In genomic region chr2:13201924-13202323, GRCh38 we compare ENCODE assay signal across 15 cellular contexts.
DNase-seq lines count a peak whose midpoint lies in the region; ATAC-seq, FAIRE-seq and TF ChIP-seq lines count a peak whose summit lies in the region.
"Had no signal": no experiment of that assay in that cellular context is flagged by ENCODE, and none has a peak within 500 bp of the region (broad histone marks: within the 10 kb centered on the region; RNA-seq: fewer than 3 reads in every experiment).

No MANE protein-coding gene starts in this region.

- H3K27me3 ChIP-seq in BE2C (no peaks in the 10 kb centered on the region), GM23338 (ENCODE audit: insufficient read depth) (no peaks in the 10 kb centered on the region), WERI-Rb-1 (ENCODE audit: insufficient read depth, low read depth, severe bottlenecking) (no peaks in the 10 kb centered on the region), keratinocyte (ENCODE audit: control insufficient read depth, extremely low read depth, insufficient read depth, low read length) (no peaks in the 10 kb centered on the region), esophagus muscularis mucosa (no peaks in the 10 kb centered on the region)
- H3K27me3 ChIP-seq: BLaER1 treated with 17β-estradiol and CSF1 and Interleukin-3, amounts not matched to agents 10 nM and 100 nM had no signal

- H3K4me1 ChIP-seq in BE2C (peaks cover 6% of the 10 kb centered on the region; the same call in 1 of the 2 replicates), GM23338 (ENCODE audit: insufficient read depth) (no peaks in the 10 kb centered on the region), keratinocyte (ENCODE audit: control insufficient read depth, extremely low read depth, insufficient read depth, low read length) (no peaks in the 10 kb centered on the region), esophagus muscularis mucosa (no peaks in the 10 kb centered on the region)
- H3K4me1 ChIP-seq: prostate gland had no signal

- H3K79me2 ChIP-seq in GM23338 (replicated peaks; ENCODE audit: insufficient read depth) (no peaks in the 10 kb centered on the region), keratinocyte (ENCODE audit: control insufficient read depth, insufficient read depth, low read length) (no peaks in the 10 kb centered on the region)

- H2AFZ ChIP-seq in GM23338 (no peak overlapping the region), keratinocyte (ENCODE audit: control insufficient read depth, low read length) (no peak overlapping the region)

- no peaks in the 10 kb centered on the region for H3F3A ChIP-seq in GM23338 (replicated peaks; ENCODE audit: low read depth)

- H3K4me3 Mint-ChIP-seq in GM23338 (no peak overlapping the region), CD14-positive monocyte (no peak overlapping the region)
- no peak overlapping the region for H3K4me3 Mint-ChIP-seq in activated T-cell treated with anti-CD3 and anti-CD28 coated beads, Interleukin-2, amount 50 U/mL, for 4 hours
- H3K4me3 Mint-ChIP-seq: activated T-cell treated with anti-CD3 and anti-CD28 coated beads, Interleukin-2, amount 50 U/mL, for 24 hours; stimulated activated naive CD8-positive, alpha-beta T cell treated with anti-CD3 and anti-CD28 coated beads, Interleukin-15, Interleukin-2, amounts not matched to agents 100 ng/mL and 50 ng/mL, for 24 hours had no signal

- H3K27ac ChIP-seq in GM23338 (ENCODE audit: low read depth): no peak overlapping the region
- H3K27ac ChIP-seq in WERI-Rb-1: no peak overlapping the region
- H3K27ac ChIP-seq in keratinocyte (ENCODE audit: control insufficient read depth, insufficient read depth, low read length): no peak overlapping the region
- H3K27ac ChIP-seq in esophagus muscularis mucosa (replicated peaks in 1 of 4): no peak overlapping the region
- H3K27ac ChIP-seq: BLaER1 treated with 17β-estradiol and CSF1 and Interleukin-3, amounts not matched to agents 10 nM and 100 nM; prostate gland had no signal

- intact Hi-C loops in esophagus muscularis mucosa (cut with DNase I): no loop called here
- intact Hi-C loops in CD14-positive monocyte (cut with micrococcal nuclease): no loop called here

- WGBS in esophagus muscularis mucosa: 88% methylated on average over 2 of the region's 2 CpGs

- no peak for TF ChIP-seq EP300 in esophagus muscularis mucosa (IDR thresholded peaks at IDR 0.05)

- TF ChIP-seq CTCF in BE2C (IDR thresholded peaks at IDR 0.05; ENCODE audit: low read depth, low read length) (peak; percentile 67), GM23338 (conservative IDR thresholded peaks at IDR 0.05; ENCODE audit: low read depth in 2 of 2) (peak; percentile 58 to 66), WERI-Rb-1 (IDR thresholded peaks at IDR 0.05; ENCODE audit: low read depth, low read length) (peak; percentile 40; the same call in 1 of the 2 replicates), keratinocyte (optimal IDR thresholded peaks at IDR 0.05 in 1 of 3, IDR thresholded peaks at IDR 0.05 in 1 of 3, conservative IDR thresholded peaks at IDR 0.05 in 1 of 3; ENCODE audit: extremely low read depth in 1 of 3, insufficient read depth in 2 of 3, low read length in 3 of 3) (peak; percentile 13 to 36 (median 35)), esophagus muscularis mucosa (IDR thresholded peaks at IDR 0.05) (no peak), CD14-positive monocyte (IDR thresholded peaks at IDR 0.05) (no peak)

- no peak overlapping the region for H3K9ac ChIP-seq in keratinocyte (ENCODE audit: control insufficient read depth, extremely low read depth, insufficient read depth, low read length)
- H3K9ac ChIP-seq: BLaER1 treated with 17β-estradiol and CSF1 and Interleukin-3, amounts not matched to agents 10 nM and 100 nM had no signal

- no peaks in the 10 kb centered on the region; the same call in 2 of the 3 replicates for H3K36me3 Mint-ChIP-seq in GM23338 (ENCODE audit: low read depth)
- H3K36me3 Mint-ChIP-seq in activated T-cell treated with anti-CD3 and anti-CD28 coated beads, Interleukin-2, amount 50 U/mL, for 4 hours (ENCODE audit: insufficient read depth): no peaks in the 10 kb centered on the region
- no peaks in the 10 kb centered on the region for H3K36me3 Mint-ChIP-seq in CD14-positive monocyte

- H3K9me2 ChIP-seq in GM23338 (ENCODE audit: insufficient read depth): no peaks in the 10 kb centered on the region

- no peaks in the 10 kb centered on the region; the same call in 1 of the 2 replicates for H3K9me3 ChIP-seq in BE2C
- H3K9me3 ChIP-seq in WERI-Rb-1 (ENCODE audit: severe bottlenecking): no peaks in the 10 kb centered on the region
- H3K9me3 ChIP-seq in keratinocyte (ENCODE audit: control insufficient read depth, low read depth, low read length): no peaks in the 10 kb centered on the region
- no peaks in the 10 kb centered on the region for H3K9me3 ChIP-seq in esophagus muscularis mucosa
- H3K9me3 ChIP-seq: prostate gland had no signal

- H3K9me3 Mint-ChIP-seq in GM23338 (peaks cover 5% of the 10 kb centered on the region; the same call in 1 of the 3 replicates), CD14-positive monocyte (peaks cover 0 to 6% (median 2%) of the 10 kb centered on the region in 7 donors)
- peaks cover 6% of the 10 kb centered on the region for H3K9me3 Mint-ChIP-seq in activated T-cell treated with anti-CD3 and anti-CD28 coated beads, Interleukin-2, amount 50 U/mL, for 4 hours
- H3K9me3 Mint-ChIP-seq: activated T-cell treated with anti-CD3 and anti-CD28 coated beads, Interleukin-2, amount 50 U/mL, for 24 hours had no signal

- no peak for FAIRE-seq in keratinocyte (lab: Jason Lieb, UNC)

- no peak for TF ChIP-seq POLR2A in esophagus muscularis mucosa (IDR thresholded peaks at IDR 0.05; ENCODE audit: low read depth)

- no peaks in the 10 kb centered on the region for H3K9me1 ChIP-seq in keratinocyte (ENCODE audit: control insufficient read depth, extremely low read depth, insufficient read depth, low read length)

- H3K36me3 ChIP-seq in BE2C: no peaks in the 10 kb centered on the region
- H3K36me3 ChIP-seq in GM23338 (ENCODE audit: insufficient read depth): no peaks in the 10 kb centered on the region
- H3K36me3 ChIP-seq in WERI-Rb-1: no peaks in the 10 kb centered on the region
- H3K36me3 ChIP-seq in keratinocyte (ENCODE audit: control insufficient read depth in 2 of 2, extremely low read depth in 1 of 2, insufficient read depth in 2 of 2, low read length in 2 of 2): no peaks in the 10 kb centered on the region
- no peaks in the 10 kb centered on the region for H3K36me3 ChIP-seq in esophagus muscularis mucosa
- H3K36me3 ChIP-seq: BLaER1 treated with 17β-estradiol and CSF1 and Interleukin-3, amounts not matched to agents 10 nM and 100 nM; prostate gland had no signal

- dilution Hi-C loops in keratinocyte (cut with MboI; ENCODE audit: extremely low pct_ligation_motif_present, low sequenced_read_pairs): no loop called here

- H3K4me3 ChIP-seq in BE2C (ENCODE audit: low read depth, low read length) (no peak overlapping the region), GM23338 (no peak overlapping the region), WERI-Rb-1 (ENCODE audit: low read depth, low read length) (no peak overlapping the region), keratinocyte (ENCODE audit: control insufficient read depth in 2 of 3, extremely low read depth in 1 of 3, insufficient read depth in 2 of 3, low read depth in 1 of 3, low read length in 3 of 3) (no peak overlapping the region), esophagus muscularis mucosa (no peak overlapping the region)
- H3K4me3 ChIP-seq: BLaER1 treated with 17β-estradiol and CSF1 and Interleukin-3, amounts not matched to agents 10 nM and 100 nM; prostate gland had no signal

- no peak overlapping the region for H3K27ac Mint-ChIP-seq in GM23338
- no peak overlapping the region for H3K27ac Mint-ChIP-seq in CD14-positive monocyte
- H3K27ac Mint-ChIP-seq: activated T-cell treated with anti-CD3 and anti-CD28 coated beads, Interleukin-2, amount 50 U/mL, for 24 hours; stimulated activated naive CD8-positive, alpha-beta T cell treated with anti-CD3 and anti-CD28 coated beads, Interleukin-15, Interleukin-2, amounts not matched to agents 100 ng/mL and 50 ng/mL, for 24 hours had no signal

- H3K4me1 Mint-ChIP-seq in GM23338: no peaks in the 10 kb centered on the region
- H3K4me1 Mint-ChIP-seq in activated T-cell treated with anti-CD3 and anti-CD28 coated beads, Interleukin-2, amount 50 U/mL, for 4 hours (ENCODE audit: low read depth): no peaks in the 10 kb centered on the region
- H3K4me1 Mint-ChIP-seq in CD14-positive monocyte: no peaks in the 10 kb centered on the region

- H3K27me3 Mint-ChIP-seq in GM23338 (ENCODE audit: insufficient read depth, low read depth, poor library complexity): no peaks in the 10 kb centered on the region
- peaks cover 12% of the 10 kb centered on the region for H3K27me3 Mint-ChIP-seq in activated T-cell treated with anti-CD3 and anti-CD28 coated beads, Interleukin-2, amount 50 U/mL, for 4 hours (ENCODE audit: low read depth)
- no peaks in the 10 kb centered on the region for H3K27me3 Mint-ChIP-seq in CD14-positive monocyte (ENCODE audit: low read depth in 3 of 3)

- no peak for DNase-seq in BE2C
- DNase-seq in GM23338 (ENCODE audit: low spot score): peak; percentile 13
- DNase-seq in WERI-Rb-1: no peak
- no peak for DNase-seq in keratinocyte (ENCODE audit: low read depth, low spot score)
- DNase-seq in dermis blood vessel endothelial cell: no peak
- DNase-seq in activated T-cell treated with anti-CD3 and anti-CD28 coated beads, Interleukin-2, amount 50 U/mL, for 4 hours: no peak
- DNase-seq in esophagus muscularis mucosa (ENCODE audit: extremely low spot score): no peak
- no peak for DNase-seq in CD14-positive monocyte (ENCODE audit: low spot score)
- DNase-seq: activated T-cell treated with anti-CD3 and anti-CD28 coated beads, Interleukin-2, amount 50 U/mL, for 24 hours; amniotic stem cell; NCI-H524 treated with DMSO at 0.1 percent for 48 hours; stimulated activated CD4-positive, alpha-beta T cell treated with anti-CD3 and anti-CD28 coated beads, Interleukin-4, amount 100 ng/mL, for 4 hours had no signal

- no peak for ATAC-seq in GM23338
- no peak for ATAC-seq in activated T-cell treated with anti-CD3 and anti-CD28 coated beads, Interleukin-2, amount 50 U/mL, for 4 hours

- no peaks in the 10 kb centered on the region for H4K20me1 ChIP-seq in GM23338 (replicated peaks; ENCODE audit: insufficient read depth)
- no peaks in the 10 kb centered on the region for H4K20me1 ChIP-seq in keratinocyte (ENCODE audit: control insufficient read depth, extremely low read depth, insufficient read depth, low read length)
- H4K20me1 ChIP-seq: BLaER1 treated with 17β-estradiol and CSF1 and Interleukin-3, amounts not matched to agents 10 nM and 100 nM had no signal

- no peak overlapping the region for H3K4me2 ChIP-seq in GM23338
- no peak overlapping the region for H3K4me2 ChIP-seq in keratinocyte (ENCODE audit: control insufficient read depth, extremely low read depth, insufficient read depth, low read depth, low read length)
- H3K4me2 ChIP-seq: BLaER1 treated with 17β-estradiol and CSF1 and Interleukin-3, amounts not matched to agents 10 nM and 100 nM had no signal

TF ChIP-seq in GM23338, 12 proteins besides CTCF, POLR2A, EP300 and RAD21 (continues in another document):
- no peak for TF ChIP-seq POLR2AphosphoS5 (IDR thresholded peaks at IDR 0.05; ENCODE audit: low read depth)
- TF ChIP-seq STAT1 (IDR thresholded peaks at IDR 0.05; ENCODE audit: unreplicated experiment): no peak
- no peak for TF ChIP-seq EZH2 (IDR thresholded peaks at IDR 0.05; ENCODE audit: low read depth, unreplicated experiment)
- no peak for TF ChIP-seq EZH2phosphoT487 (IDR thresholded peaks at IDR 0.05; ENCODE audit: unreplicated experiment)

Comparison
In these comparisons a context has a peak if more than half of its experiments do, and no peak if none do; other contexts are left out.
1. CTCF ChIP-seq: peak in BE2C (single experiment), GM23338 (2 of 2), WERI-Rb-1 (single experiment) and keratinocyte (3 of 3); none in esophagus muscularis mucosa (0 of 3) and CD14-positive monocyte (single experiment).